In genomic region chr10:73407495-73407894, GRCh38 we compare ENCODE assay signal across 25 cellular contexts.
"Had no signal": no experiment of that assay in that cellular context is flagged by ENCODE, and none has a peak within 500 bp of the region (broad histone marks: within the 10 kb centered on the region; RNA-seq: fewer than 3 reads in every experiment).

No MANE protein-coding gene starts in this region.

- H3K4me3 ChIP-seq: esophagus muscularis mucosa, lung, neural progenitor cell, pancreas, smooth muscle cell, tibial artery, upper lobe of left lung, uterus had no signal

- H2AFZ ChIP-seq: neural progenitor cell had no signal

- ATAC-seq: effector memory CD8-positive, alpha-beta T cell; foreskin keratinocyte; left ventricle myocardium superior; natural killer cell treated with Interleukin-12 subunit alpha and Interleukin-12 subunit beta and Interleukin-15 and Interleukin-18, amount 100 ng/mL, for 72 hours; stimulated activated memory B cell treated with anti-CD40 and anti-IgM and Interleukin-4, amounts not matched to agents 10 μg/mL and 1 μg/mL and 100 μg/mL, for 72 hours had no signal

- H3K4me2 ChIP-seq: neural progenitor cell, smooth muscle cell had no signal

- H3K27me3 Mint-ChIP-seq: dendritic cell treated with granulocyte-macrophage colony-stimulating factor and Interleukin-4, amounts not matched to agents 40 ng/mL and 50 ng/mL, for 4 days; effector memory CD8-positive, alpha-beta T cell; natural killer cell treated with Interleukin-12 subunit alpha and Interleukin-12 subunit beta and Interleukin-15 and Interleukin-18, amount 100 ng/mL, for 72 hours; progenitor cell of endocrine pancreas; stimulated activated memory B cell treated with anti-CD40 and anti-IgM and Interleukin-4, amounts not matched to agents 10 μg/mL and 1 μg/mL and 100 μg/mL, for 72 hours; stimulated activated naive CD8-positive, alpha-beta T cell treated with anti-CD3 and anti-CD28 coated beads, Interleukin-15, Interleukin-2, amounts not matched to agents 100 ng/mL and 50 ng/mL, for 24 hours had no signal

- H3K9ac ChIP-seq: neural progenitor cell had no signal

- DNase-seq: effector memory CD8-positive, alpha-beta T cell; foreskin keratinocyte; immature natural killer cell; left cardiac atrium; left ventricle myocardium superior; mesenchymal stem cell; midbrain; nucleus accumbens; pancreas; right cardiac atrium; stimulated activated CD4-positive, alpha-beta T cell treated with anti-CD3 and anti-CD28 coated beads, Interleukin-4, amount 100 ng/mL, for 1 hour; tibial artery; upper lobe of left lung; uterus had no signal

- H3K27me3 ChIP-seq: esophagus muscularis mucosa, foreskin keratinocyte, neural progenitor cell, pancreas, tibial artery, upper lobe of left lung, uterus had no signal

- H3K4me1 Mint-ChIP-seq: neural progenitor cell had no signal

- H3K9me3 Mint-ChIP-seq: dendritic cell treated with granulocyte-macrophage colony-stimulating factor and Interleukin-4, amounts not matched to agents 40 ng/mL and 50 ng/mL, for 4 days; effector memory CD8-positive, alpha-beta T cell; immature natural killer cell; natural killer cell treated with Interleukin-12 subunit alpha and Interleukin-12 subunit beta and Interleukin-15 and Interleukin-18, amount 100 ng/mL, for 72 hours; neural progenitor cell; stimulated activated memory B cell treated with anti-CD40 and anti-IgM and Interleukin-4, amounts not matched to agents 10 μg/mL and 1 μg/mL and 100 μg/mL, for 72 hours; stimulated activated naive CD8-positive, alpha-beta T cell treated with anti-CD3 and anti-CD28 coated beads, Interleukin-15, Interleukin-2, amounts not matched to agents 100 ng/mL and 50 ng/mL, for 24 hours had no signal

- FAIRE-seq: kidney, pancreas had no signal

- H3K9me3 ChIP-seq: esophagus muscularis mucosa, pancreas, tibial artery, upper lobe of left lung, uterus had no signal

- H3K4me3 Mint-ChIP-seq: dendritic cell treated with granulocyte-macrophage colony-stimulating factor and Interleukin-4, amounts not matched to agents 40 ng/mL and 50 ng/mL, for 4 days; immature natural killer cell; natural killer cell treated with Interleukin-12 subunit alpha and Interleukin-12 subunit beta and Interleukin-15 and Interleukin-18, amount 100 ng/mL, for 72 hours; neural progenitor cell; stimulated activated memory B cell treated with anti-CD40 and anti-IgM and Interleukin-4, amounts not matched to agents 10 μg/mL and 1 μg/mL and 100 μg/mL, for 72 hours; stimulated activated naive CD8-positive, alpha-beta T cell treated with anti-CD3 and anti-CD28 coated beads, Interleukin-15, Interleukin-2, amounts not matched to agents 100 ng/mL and 50 ng/mL, for 24 hours had no signal

- H3K4me1 ChIP-seq: neural progenitor cell had no signal

- H3K36me3 ChIP-seq: neural progenitor cell, pancreas, uterus had no signal

- H3K27ac Mint-ChIP-seq: dendritic cell treated with granulocyte-macrophage colony-stimulating factor and Interleukin-4, amounts not matched to agents 40 ng/mL and 50 ng/mL, for 4 days; effector memory CD8-positive, alpha-beta T cell; immature natural killer cell; natural killer cell treated with Interleukin-12 subunit alpha and Interleukin-12 subunit beta and Interleukin-15 and Interleukin-18, amount 100 ng/mL, for 72 hours; neural progenitor cell; stimulated activated naive CD8-positive, alpha-beta T cell treated with anti-CD3 and anti-CD28 coated beads, Interleukin-15, Interleukin-2, amounts not matched to agents 100 ng/mL and 50 ng/mL, for 24 hours had no signal

- H3K27ac ChIP-seq: epithelial cell of prostate, esophagus muscularis mucosa, foreskin keratinocyte, neural progenitor cell, pancreas, tibial artery, upper lobe of left lung, uterus had no signal
